In genomic region chr1:65176071-65176470, GRCh38 we compare ENCODE assay signal across 1 cellular context.
TF ChIP-seq lines count a peak whose summit lies in the region.

No MANE protein-coding gene starts in this region.

TF ChIP-seq in SK-N-SH, 30 proteins besides CTCF, POLR2A, EP300 and RAD21:
- TF ChIP-seq RFX5 (IDR thresholded peaks at IDR 0.05; ENCODE audit: low read length) (no peak), TEAD4 (IDR thresholded peaks at IDR 0.05; ENCODE audit: borderline replicate concordance, insufficient read depth) (no peak), EZH2phosphoT487 (IDR thresholded peaks at IDR 0.05; ENCODE audit: borderline replicate concordance, low read depth) (no peak), NFIC (IDR thresholded peaks at IDR 0.05; ENCODE audit: borderline replicate concordance) (no peak), FOSL2 (IDR thresholded peaks at IDR 0.05; ENCODE audit: borderline replicate concordance, low read depth) (no peak), RXRA (IDR thresholded peaks at IDR 0.05; ENCODE audit: borderline replicate concordance, low read depth) (no peak), GATA2 (CRISPR knock-in tag; IDR thresholded peaks at IDR 0.05) (no peak), SIN3A (IDR thresholded peaks at IDR 0.05; ENCODE audit: borderline replicate concordance, low read depth, low read length) (no peak), USF2 (IDR thresholded peaks at IDR 0.05; ENCODE audit: borderline replicate concordance, low read depth, low read length) (no peak), REST (IDR thresholded peaks at IDR 0.05; ENCODE audit: low read depth, low read length) (no peak), ZBTB33 (IDR thresholded peaks at IDR 0.05; ENCODE audit: borderline replicate concordance, low read depth) (no peak)
